In the genomic region with DNA sequence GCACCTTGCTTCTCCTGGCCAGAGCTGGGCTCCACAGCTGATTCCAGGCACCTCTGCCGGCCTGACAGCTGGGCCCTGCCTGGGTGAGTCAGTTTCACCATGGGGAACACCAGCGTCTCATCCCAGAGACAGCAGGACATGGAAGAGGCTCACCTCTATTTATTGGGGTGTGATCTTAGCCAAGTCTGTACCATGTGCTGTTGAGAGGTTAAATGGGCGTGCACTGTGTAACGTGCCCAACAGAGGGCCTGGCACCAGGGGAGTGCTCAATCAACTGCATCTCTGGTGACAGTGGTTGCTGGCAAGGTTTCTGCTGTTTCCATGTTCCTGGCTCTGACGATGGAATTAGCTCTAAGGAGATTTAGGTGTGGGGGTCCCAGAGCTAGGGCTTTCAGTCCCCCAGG, we compare ENCODE assay signal across 8 cellular contexts. TPM values are rescaled to one million over a fixed set of nuclear protein-coding genes. Genes with fewer than 3 reads are reported as not detected.
DNase-seq lines count a peak whose midpoint lies in the region; ATAC-seq and TF ChIP-seq lines count a peak whose summit lies in the region.

No MANE protein-coding gene starts in this region.

- no peaks in the 10 kb centered on the region for H3K36me3 ChIP-seq in WERI-Rb-1
- H3K36me3 ChIP-seq in upper lobe of right lung: no peaks in the 10 kb centered on the region

- no peak overlapping the region for H3K27ac ChIP-seq in WERI-Rb-1
- peak overlapping the region; percentile 94 for H3K27ac ChIP-seq in upper lobe of right lung

- CTCF ChIA-PET in activated CD8-positive, alpha-beta memory T cell treated with anti-CD3 and anti-CD28 coated beads, Interleukin-2, amount 10 ng/mL, durations not matched to agents 7 days and 5 days (lab: Charles Lee): interaction anchor here (1.4 to 4.8 kb wide), 4 partner anchors 8 to 158 kb away, joined by 4 to 24 read pairs (median 14); no protein-coding TSS in a partner anchor

- TF ChIP-seq CTCF in WERI-Rb-1 (IDR thresholded peaks at IDR 0.05; ENCODE audit: low read depth, low read length) (0 out of 2 replicates have a peak, but pooled peaks have one; percentile 23), natural killer cell (IDR thresholded peaks at IDR 0.05) (no peak), upper lobe of right lung (IDR thresholded peaks at IDR 0.05) (peak; percentile 43)

- peak; percentile 63 for DNase-seq in activated CD8-positive, alpha-beta memory T cell treated with anti-CD3 and anti-CD28 coated beads, Interleukin-2, amount 10 ng/mL, durations not matched to agents 7 days and 5 days
- DNase-seq in activated CD8-positive, alpha-beta memory T cell treated with anti-CD3 and anti-CD28 coated beads, Interleukin-2, amount 50 U/mL, for 48 hours: no peak
- peak; percentile 74 for DNase-seq in NCI-H128 (lab: John Stamatoyannopoulos, UW; ENCODE audit: unreplicated experiment)
- no peak for DNase-seq in WERI-Rb-1
- peak; percentile 32 to 40 (median 35) for DNase-seq in effector memory CD8-positive, alpha-beta T cell
- no peak for DNase-seq in natural killer cell
- peak; percentile 72 for DNase-seq in upper lobe of right lung

- peak overlapping the region; percentile 79 for H3K4me3 Mint-ChIP-seq in activated CD8-positive, alpha-beta memory T cell treated with anti-CD3 and anti-CD28 coated beads, Interleukin-2, amount 10 ng/mL, durations not matched to agents 7 days and 5 days
- H3K4me3 Mint-ChIP-seq in effector memory CD8-positive, alpha-beta T cell: peak overlapping the region; percentile 88 to 95
- peak overlapping the region; percentile 94 for H3K4me3 Mint-ChIP-seq in natural killer cell

- no peaks in the 10 kb centered on the region for H3K27me3 ChIP-seq in WERI-Rb-1 (ENCODE audit: insufficient read depth, low read depth, severe bottlenecking)
- no peaks in the 10 kb centered on the region for H3K27me3 ChIP-seq in upper lobe of right lung

- H3K9me3 Mint-ChIP-seq in activated CD8-positive, alpha-beta memory T cell treated with anti-CD3 and anti-CD28 coated beads, Interleukin-2, amount 10 ng/mL, durations not matched to agents 7 days and 5 days (ENCODE audit: low read depth): no peaks in the 10 kb centered on the region
- H3K9me3 Mint-ChIP-seq in effector memory CD8-positive, alpha-beta T cell: no peaks in the 10 kb centered on the region
- H3K9me3 Mint-ChIP-seq in natural killer cell: no peaks in the 10 kb centered on the region

- H3K4me1 ChIP-seq in upper lobe of right lung: peaks cover 14% of the 10 kb centered on the region

- H3K4me1 Mint-ChIP-seq in activated CD8-positive, alpha-beta memory T cell treated with anti-CD3 and anti-CD28 coated beads, Interleukin-2, amount 10 ng/mL, durations not matched to agents 7 days and 5 days: peaks cover 34% of the 10 kb centered on the region
- peaks cover 17% of the 10 kb centered on the region in 2 donors for H3K4me1 Mint-ChIP-seq in effector memory CD8-positive, alpha-beta T cell (ENCODE audit: low read depth in 2 of 2)
- H3K4me1 Mint-ChIP-seq in natural killer cell: peaks cover 15 to 28% of the 10 kb centered on the region in 2 donors

- H3K27me3 Mint-ChIP-seq in activated CD8-positive, alpha-beta memory T cell treated with anti-CD3 and anti-CD28 coated beads, Interleukin-2, amount 10 ng/mL, durations not matched to agents 7 days and 5 days: no peaks in the 10 kb centered on the region
- H3K27me3 Mint-ChIP-seq in effector memory CD8-positive, alpha-beta T cell: no peaks in the 10 kb centered on the region
- no peaks in the 10 kb centered on the region for H3K27me3 Mint-ChIP-seq in natural killer cell (ENCODE audit: low read depth in 2 of 2)

- H3K9me3 ChIP-seq in WERI-Rb-1 (ENCODE audit: severe bottlenecking): no peaks in the 10 kb centered on the region
- H3K9me3 ChIP-seq in upper lobe of right lung: no peaks in the 10 kb centered on the region

- intact Hi-C loops in natural killer cell (cut with micrococcal nuclease): loop anchor here (2.0 kb wide), 1 partner anchor 29 kb away; no protein-coding TSS in a partner anchor
- intact Hi-C loops in upper lobe of right lung (cut with DNase I): no loop called here

- H3K4me3 ChIP-seq in WERI-Rb-1 (ENCODE audit: low read depth, low read length): peak overlapping the region; percentile 74
- H3K4me3 ChIP-seq in upper lobe of right lung: peak overlapping the region; percentile 82

- no peaks in the 10 kb centered on the region for H3K36me3 Mint-ChIP-seq in activated CD8-positive, alpha-beta memory T cell treated with anti-CD3 and anti-CD28 coated beads, Interleukin-2, amount 10 ng/mL, durations not matched to agents 7 days and 5 days
- H3K36me3 Mint-ChIP-seq in effector memory CD8-positive, alpha-beta T cell (ENCODE audit: insufficient read depth): peaks cover 38% of the 10 kb centered on the region
- H3K36me3 Mint-ChIP-seq in natural killer cell: no peaks in the 10 kb centered on the region

- peak; percentile 43 for ATAC-seq in activated CD8-positive, alpha-beta memory T cell treated with anti-CD3 and anti-CD28 coated beads, Interleukin-2, amount 10 ng/mL, durations not matched to agents 7 days and 5 days
- ATAC-seq in HG02763 (IDR thresholded peaks at IDR 0.05; ENCODE audit: unreplicated experiment) (peak; percentile 31), natural killer cell (peak; percentile 32 to 57 (median 40)), upper lobe of right lung (peak; percentile 77)
- peak; percentile 61 for ATAC-seq in effector memory CD8-positive, alpha-beta T cell (replicated peaks)

- H3K27ac Mint-ChIP-seq in activated CD8-positive, alpha-beta memory T cell treated with anti-CD3 and anti-CD28 coated beads, Interleukin-2, amount 10 ng/mL, durations not matched to agents 7 days and 5 days: peak overlapping the region; percentile 86
- peak overlapping the region; percentile 97 for H3K27ac Mint-ChIP-seq in effector memory CD8-positive, alpha-beta T cell
- H3K27ac Mint-ChIP-seq in natural killer cell: peak overlapping the region; percentile 92 to 94

RNA-seq across cellular contexts. Expression of a gene that starts 0.9 kb away (rescaled TPM):
- 1 to 10 TPM; 5.9 to 6.4 TPM for total RNA-seq in activated CD8-positive, alpha-beta memory T cell treated with anti-CD3 and anti-CD28 coated beads, Interleukin-2, amount 10 ng/mL, durations not matched to agents 7 days and 5 days
- 10 to 100 TPM in 1 of 3 donors, 1 to 10 TPM in 2; 7.6 to 10.8 (median 8.3) TPM for total RNA-seq in natural killer cell
- total RNA-seq in upper lobe of right lung: 11.7 TPM

RNA-seq across cellular contexts. Expression of a gene that starts 23.6 kb away (rescaled TPM):
- total RNA-seq in activated CD8-positive, alpha-beta memory T cell treated with anti-CD3 and anti-CD28 coated beads, Interleukin-2, amount 10 ng/mL, durations not matched to agents 7 days and 5 days: 1 to 10 TPM; 5.3 to 6.0 TPM
- total RNA-seq in natural killer cell (10 to 100 TPM; 14.6 to 18.9 (median 15.8) TPM), upper lobe of right lung (11.9 TPM)

Comparison
In these comparisons a context has a peak if more than half of its experiments do, and no peak if none do; other contexts are left out.
1. DNase-seq: peak in activated CD8-positive, alpha-beta memory T cell treated with anti-CD3 and anti-CD28 coated beads, Interleukin-2, amount 10 ng/mL, durations not matched to agents 7 days and 5 days (single experiment), NCI-H128 (single experiment), effector memory CD8-positive, alpha-beta T cell (3 of 3) and upper lobe of right lung (single experiment); none in activated CD8-positive, alpha-beta memory T cell treated with anti-CD3 and anti-CD28 coated beads, Interleukin-2, amount 50 U/mL, for 48 hours (single experiment), WERI-Rb-1 (single experiment) and natural killer cell (single experiment).
2. Peak in every context shown above with its lines, with median percentiles within 50 percentile points of each other: ATAC-seq, H3K27ac Mint-ChIP-seq and H3K4me3 Mint-ChIP-seq.